ENCODE assay signal across 21 cellular contexts in the genomic region with DNA sequence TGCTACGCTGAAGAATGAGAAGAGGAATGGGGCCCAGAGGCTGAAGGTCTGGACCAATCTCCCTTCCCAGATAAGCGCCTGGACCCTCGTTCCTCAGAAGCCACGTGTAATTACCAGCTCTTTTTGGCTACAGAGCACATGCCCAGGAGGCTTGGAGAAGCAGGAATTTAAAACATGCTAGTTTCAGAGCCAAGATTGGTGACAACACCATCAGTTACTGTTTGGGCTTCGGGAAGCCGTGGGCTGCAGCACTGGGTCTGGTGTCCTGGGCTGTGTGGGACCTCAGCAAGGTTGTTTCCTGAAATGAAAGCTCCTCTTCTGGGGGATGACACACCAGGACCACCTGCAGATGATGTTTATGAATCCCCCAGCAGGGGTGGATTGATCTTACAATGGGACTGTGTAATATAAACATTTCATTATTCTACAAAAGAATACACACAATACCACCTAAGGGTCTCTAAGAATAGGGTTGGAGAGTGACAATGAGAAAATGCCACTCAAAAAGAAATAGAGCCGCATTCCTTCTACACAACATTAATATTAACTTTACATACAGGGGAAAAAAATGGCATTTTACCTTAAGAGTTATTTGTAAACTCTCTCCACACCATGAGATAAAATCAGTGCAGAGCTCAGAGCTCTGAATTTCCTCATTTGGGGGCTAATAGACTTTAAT.
A peak's percentile ranks its signal among the peaks of the same experiment; 100 is the strongest.
DNase-seq lines count a peak whose midpoint lies in the region; ATAC-seq and TF ChIP-seq lines count a peak whose summit lies in the region.
"Had no signal": no experiment of that assay in that cellular context is flagged by ENCODE, and none has a peak within 500 bp of the region (broad histone marks: within the 10 kb centered on the region; RNA-seq: fewer than 3 reads in every experiment).

No MANE protein-coding gene starts in this region.

- no peak overlapping the region for H3K4me3 ChIP-seq in H7 (ENCODE audit: insufficient read depth, low read depth, low read length)
- no peak overlapping the region for H3K4me3 ChIP-seq in astrocyte of the spinal cord (ENCODE audit: low read depth, low read length)
- H3K4me3 ChIP-seq in aorta (ENCODE audit: low read length in 2 of 2): no peak overlapping the region
- no peak overlapping the region for H3K4me3 ChIP-seq in sigmoid colon
- H3K4me3 ChIP-seq: esophagus squamous epithelium, left lung, SJCRH30, tibial artery had no signal

- in situ Hi-C loops in astrocyte of the spinal cord (cut with HindIII; ENCODE audit: low sequenced_read_pairs): no loop called here

- WGBS in aorta, 2 donors: 22 to 24% methylated on average over 7 of the region's 7 CpGs
- 77 to 86% methylated on average over 7 of the region's 7 CpGs for WGBS in sigmoid colon, 2 donors

- H3K9me3 ChIP-seq in aorta (ENCODE audit: control insufficient read depth, low read length): peaks cover 3% of the 10 kb centered on the region
- no peaks in the 10 kb centered on the region for H3K9me3 ChIP-seq in sigmoid colon
- H3K9me3 ChIP-seq: esophagus squamous epithelium, left lung, SJCRH30, tibial artery had no signal

- H3K4me1 ChIP-seq in aorta (ENCODE audit: control insufficient read depth in 1 of 2, insufficient read depth in 2 of 2, low read length in 2 of 2) (no peaks in the 10 kb centered on the region), sigmoid colon (peaks cover 0 to 3% (median 1%) of the 10 kb centered on the region in 4 donors)
- H3K4me1 ChIP-seq: left lung, SJCRH30 had no signal

- TF ChIP-seq POLR2A in sigmoid colon (IDR thresholded peaks at IDR 0.05): no peak

- H3K36me3 ChIP-seq in H7 (replicated peaks; ENCODE audit: control insufficient read depth, insufficient read depth, low read length) (no peaks in the 10 kb centered on the region), aorta (ENCODE audit: control insufficient read depth in 1 of 2, insufficient read depth in 2 of 2, low read length in 1 of 2) (no peaks in the 10 kb centered on the region), sigmoid colon (no peaks in the 10 kb centered on the region)
- H3K36me3 ChIP-seq: esophagus squamous epithelium, left lung, SJCRH30, tibial artery had no signal

- DNase-seq in AG08396 (ENCODE audit: low spot score) (peak; percentile 41), H7 (peak; percentile 51), astrocyte of the spinal cord (ENCODE audit: low read depth, low spot score) (peak; percentile 33), islet precursor cell (peak; percentile 82), aorta (no peak), sigmoid colon (no peak), NOMO-1 (lab: John Stamatoyannopoulos, UW; ENCODE audit: unreplicated experiment in 2 of 2) (no peak)
- DNase-seq in activated CD4-positive, alpha-beta T cell treated with anti-CD3 and anti-CD28 coated beads, Interleukin-2, amount 50 U/mL, for 1 hour: no peak
- DNase-seq: activated CD4-positive, alpha-beta memory T cell treated with anti-CD3 and anti-CD28 coated beads for 36 hours; activated CD8-positive, alpha-beta memory T cell treated with anti-CD3 and anti-CD28 coated beads, Interleukin-2, amount 50 U/mL, for 48 hours; activated naive CD4-positive, alpha-beta T cell treated with anti-CD3 and anti-CD28 coated beads, Interleukin-2, amount 10 ng/mL, durations not matched to agents 7 days and 5 days; amniotic stem cell; cortex of kidney; esophagus squamous epithelium; GF-D8; left lung; NCI-H2029; NCI-H526; tibial artery had no signal

- intact Hi-C loops in aorta (cut with DNase I) (no loop called here), sigmoid colon (cut with DNase I) (no loop called here)

- peaks cover 54% of the 10 kb centered on the region for H3K27me3 ChIP-seq in H7 (ENCODE audit: control insufficient read depth, insufficient read depth, low read length)
- H3K27me3 ChIP-seq in aorta (ENCODE audit: control insufficient read depth in 1 of 2, insufficient read depth in 2 of 2, low read length in 1 of 2): peaks cover 0 to 3% of the 10 kb centered on the region in 2 donors
- H3K27me3 ChIP-seq in sigmoid colon: no peaks in the 10 kb centered on the region
- H3K27me3 ChIP-seq: esophagus squamous epithelium, left lung, SJCRH30 had no signal

- TF ChIP-seq EP300 in sigmoid colon (IDR thresholded peaks at IDR 0.05): no peak

- no peak overlapping the region for H3K27ac ChIP-seq in aorta (ENCODE audit: low read depth in 1 of 2, low read length in 2 of 2)
- no peak overlapping the region for H3K27ac ChIP-seq in sigmoid colon
- H3K27ac ChIP-seq: left lung, SJCRH30, tibial artery had no signal

- no peak for ATAC-seq in aorta (ENCODE audit: low FRiP score)
- ATAC-seq: activated CD4-positive, CD25-positive, alpha-beta regulatory T cell treated with anti-CD3 and anti-CD28 coated beads, Interleukin-2, amount 50 U/mL, for 24 hours; left lung had no signal

- TF ChIP-seq CTCF in astrocyte of the spinal cord (IDR thresholded peaks at IDR 0.05; ENCODE audit: low read depth, low read length): no peak
- no peak for TF ChIP-seq CTCF in sigmoid colon (IDR thresholded peaks at IDR 0.05)

Comparison
In these comparisons a context has a peak if more than half of its experiments do, and no peak if none do; other contexts are left out.
1. DNase-seq: peak in AG08396 (single experiment), H7 (single experiment), astrocyte of the spinal cord (single experiment) and islet precursor cell (single experiment); none in aorta (0 of 2), sigmoid colon (single experiment), activated CD4-positive, alpha-beta T cell treated with anti-CD3 and anti-CD28 coated beads, Interleukin-2, amount 50 U/mL, for 1 hour (single experiment) and NOMO-1 (0 of 2).